In the genomic region with DNA sequence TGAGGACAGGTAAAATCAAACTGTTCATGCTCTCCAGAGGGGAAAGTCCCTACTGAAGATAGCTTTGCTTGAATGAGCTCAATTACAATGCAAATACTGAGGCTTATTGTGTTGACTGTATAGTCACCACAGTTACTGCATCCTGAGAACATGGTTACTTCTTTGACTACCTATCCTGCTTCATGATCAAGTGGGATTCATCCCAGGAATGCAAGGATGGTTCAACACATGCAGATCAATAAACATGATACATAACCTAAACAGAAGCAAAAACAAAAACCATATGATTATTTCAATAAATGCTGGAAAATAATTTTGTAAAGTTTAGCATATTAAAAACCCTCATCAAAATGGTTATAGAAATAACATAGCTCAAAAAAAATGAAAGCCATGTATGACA, we compare ENCODE assay signal across 1 cellular context.
TF ChIP-seq lines count a peak whose summit lies in the region.

No MANE protein-coding gene starts in this region.

TF ChIP-seq in K562, 482 proteins besides CTCF, POLR2A, EP300 and RAD21 (continued from another document):
- TF ChIP-seq, protein P1, sequence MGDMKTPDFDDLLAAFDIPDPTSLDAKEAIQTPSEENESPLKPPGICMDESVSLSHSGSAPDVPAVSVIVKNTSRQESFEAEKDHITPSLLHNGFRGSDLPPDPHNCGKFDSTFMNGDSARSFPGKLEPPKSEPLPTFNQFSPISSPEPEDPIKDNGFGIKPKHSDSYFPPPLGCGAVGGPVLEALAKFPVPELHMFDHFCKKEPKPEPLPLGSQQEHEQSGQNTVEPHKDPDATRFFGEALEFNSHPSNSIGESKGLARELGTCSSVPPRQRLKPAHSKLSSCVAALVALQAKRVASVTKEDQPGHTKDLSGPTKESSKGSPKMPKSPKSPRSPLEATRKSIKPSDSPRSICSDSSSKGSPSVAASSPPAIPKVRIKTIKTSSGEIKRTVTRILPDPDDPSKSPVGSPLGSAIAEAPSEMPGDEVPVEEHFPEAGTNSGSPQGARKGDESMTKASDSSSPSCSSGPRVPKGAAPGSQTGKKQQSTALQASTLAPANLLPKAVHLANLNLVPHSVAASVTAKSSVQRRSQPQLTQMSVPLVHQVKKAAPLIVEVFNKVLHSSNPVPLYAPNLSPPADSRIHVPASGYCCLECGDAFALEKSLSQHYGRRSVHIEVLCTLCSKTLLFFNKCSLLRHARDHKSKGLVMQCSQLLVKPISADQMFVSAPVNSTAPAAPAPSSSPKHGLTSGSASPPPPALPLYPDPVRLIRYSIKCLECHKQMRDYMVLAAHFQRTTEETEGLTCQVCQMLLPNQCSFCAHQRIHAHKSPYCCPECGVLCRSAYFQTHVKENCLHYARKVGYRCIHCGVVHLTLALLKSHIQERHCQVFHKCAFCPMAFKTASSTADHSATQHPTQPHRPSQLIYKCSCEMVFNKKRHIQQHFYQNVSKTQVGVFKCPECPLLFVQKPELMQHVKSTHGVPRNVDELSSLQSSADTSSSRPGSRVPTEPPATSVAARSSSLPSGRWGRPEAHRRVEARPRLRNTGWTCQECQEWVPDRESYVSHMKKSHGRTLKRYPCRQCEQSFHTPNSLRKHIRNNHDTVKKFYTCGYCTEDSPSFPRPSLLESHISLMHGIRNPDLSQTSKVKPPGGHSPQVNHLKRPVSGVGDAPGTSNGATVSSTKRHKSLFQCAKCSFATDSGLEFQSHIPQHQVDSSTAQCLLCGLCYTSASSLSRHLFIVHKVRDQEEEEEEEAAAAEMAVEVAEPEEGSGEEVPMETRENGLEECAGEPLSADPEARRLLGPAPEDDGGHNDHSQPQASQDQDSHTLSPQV (IDR thresholded peaks at IDR 0.05) = no peak
